8 cellular contexts compared by ENCODE assay signal in genomic region chr14:23120405-23121251, GRCh38. TPM values are rescaled to one million over a fixed set of nuclear protein-coding genes. Genes with fewer than 3 reads are reported as not detected.
DNase-seq lines count a peak whose midpoint lies in the region; ATAC-seq and TF ChIP-seq lines count a peak whose summit lies in the region.

No MANE protein-coding gene starts in this region.

- peaks cover 54% of the 10 kb centered on the region for H3K4me1 Mint-ChIP-seq in GM23338
- peaks cover 12 to 15% of the 10 kb centered on the region in 2 donors for H3K4me1 Mint-ChIP-seq in natural killer cell treated with Interleukin-12 subunit alpha and Interleukin-12 subunit beta and Interleukin-15 and Interleukin-18, amount 100 ng/mL, for 72 hours (ENCODE audit: low read depth in 2 of 2)

- no peak overlapping the region for H3K27ac ChIP-seq in GM23338 (ENCODE audit: low read depth)
- peak overlapping the region; percentile 56; the same call in 1 of the 2 replicates for H3K27ac ChIP-seq in MM.1S (ENCODE audit: low read length)
- no peak overlapping the region for H3K27ac ChIP-seq in fibroblast of lung (ENCODE audit: insufficient read depth, low read length)

- H3K9me3 ChIP-seq in MM.1S (replicated peaks; ENCODE audit: insufficient read depth, low read length) (no peaks in the 10 kb centered on the region), fibroblast of lung (ENCODE audit: control insufficient read depth, insufficient read depth, low read depth, low read length) (no peaks in the 10 kb centered on the region)

- no peaks in the 10 kb centered on the region; the same call in 1 of the 3 replicates for H3K36me3 Mint-ChIP-seq in GM23338 (ENCODE audit: low read depth)
- H3K36me3 Mint-ChIP-seq in natural killer cell treated with Interleukin-12 subunit alpha and Interleukin-12 subunit beta and Interleukin-15 and Interleukin-18, amount 100 ng/mL, for 72 hours, result no peaks in the 10 kb centered on the region

- H3F3A ChIP-seq in GM23338 (replicated peaks; ENCODE audit: low read depth), result no peaks in the 10 kb centered on the region; the same call in 1 of the 2 replicates
- H3F3A ChIP-seq in MM.1S (ENCODE audit: insufficient read depth, low read length), result peaks cover 5% of the 10 kb centered on the region; the same call in 1 of the 2 replicates

- no peak overlapping the region for H3K4me3 ChIP-seq in GM23338
- peak overlapping the region; percentile 24; the same call in 1 of the 2 replicates for H3K4me3 ChIP-seq in MM.1S (ENCODE audit: low read length)
- H3K4me3 ChIP-seq in fibroblast of lung (replicated peaks in 1 of 4; ENCODE audit: control extremely low read depth in 1 of 4, insufficient read depth in 1 of 4, low read depth in 3 of 4, low read length in 4 of 4), result no peak overlapping the region

- H3K36me3 ChIP-seq in GM23338 (ENCODE audit: insufficient read depth), result no peaks in the 10 kb centered on the region
- no peaks in the 10 kb centered on the region for H3K36me3 ChIP-seq in MM.1S (replicated peaks; ENCODE audit: insufficient read depth, low read length)
- H3K36me3 ChIP-seq in fibroblast of lung (ENCODE audit: control insufficient read depth, insufficient read depth, low read length), result no peaks in the 10 kb centered on the region

- H3K4me2 ChIP-seq in GM23338 (no peak overlapping the region), MM.1S (ENCODE audit: low read depth, low read length) (peak overlapping the region; percentile 83), fibroblast of lung (ENCODE audit: extremely low read depth, insufficient read depth, low read length) (no peak overlapping the region)

- TF ChIP-seq CTCF in GM23338 (conservative IDR thresholded peaks at IDR 0.05; ENCODE audit: low read depth in 2 of 2), result peak; percentile 100
- peak; percentile 96 for TF ChIP-seq CTCF in MM.1S (IDR thresholded peaks at IDR 0.05; ENCODE audit: low read length)
- peak; percentile 100 for TF ChIP-seq CTCF in fibroblast of lung (conservative IDR thresholded peaks at IDR 0.05 in 1 of 2, IDR thresholded peaks at IDR 0.05 in 1 of 2; ENCODE audit: low read depth in 1 of 2, low read length in 2 of 2)

- peak; percentile 68 for DNase-seq in DMS153 treated with DMSO at 0.1 percent for 48 hours (lab: John Stamatoyannopoulos, UW; ENCODE audit: unreplicated experiment)
- peak; percentile 95 for DNase-seq in GM23338 (ENCODE audit: low spot score)
- peak; percentile 71 for DNase-seq in MM.1S
- peak; percentile 82 for DNase-seq in RPMI8226
- peak; percentile 48 to 60 for DNase-seq in activated T-helper 1 cell treated with anti-CD3 and anti-CD28 coated beads, Interleukin-2, amount 50 U/mL, for 16 hours (ENCODE audit: low read depth in 1 of 2, low spot score in 1 of 2)
- peak; percentile 70 to 85 for DNase-seq in fibroblast of lung (ENCODE audit: low read depth in 2 of 2)
- peak; percentile 87 for DNase-seq in natural killer cell treated with Interleukin-12 subunit alpha and Interleukin-12 subunit beta and Interleukin-15 and Interleukin-18, amount 100 ng/mL, for 72 hours (ENCODE audit: low spot score)
- DNase-seq in stimulated activated naive CD4-positive, alpha-beta T cell treated with Interleukin-2 at 50 U/mL for 16 hours (lab: John Stamatoyannopoulos, UW), result peak; percentile 72

- H3K9me3 Mint-ChIP-seq in GM23338, result no peaks in the 10 kb centered on the region; the same call in 2 of the 3 replicates
- H3K9me3 Mint-ChIP-seq in natural killer cell treated with Interleukin-12 subunit alpha and Interleukin-12 subunit beta and Interleukin-15 and Interleukin-18, amount 100 ng/mL, for 72 hours, result no peaks in the 10 kb centered on the region

- H3K27ac Mint-ChIP-seq in GM23338, result 0 out of 2 replicates have a peak overlapping the region, but pooled peaks have one; percentile 40
- peak overlapping the region; percentile 22 to 67 for H3K27ac Mint-ChIP-seq in natural killer cell treated with Interleukin-12 subunit alpha and Interleukin-12 subunit beta and Interleukin-15 and Interleukin-18, amount 100 ng/mL, for 72 hours

- no peaks in the 10 kb centered on the region for H3K27me3 ChIP-seq in GM23338 (ENCODE audit: insufficient read depth)
- no peaks in the 10 kb centered on the region for H3K27me3 ChIP-seq in MM.1S (replicated peaks; ENCODE audit: insufficient read depth, low read length)
- H3K27me3 ChIP-seq in fibroblast of lung (ENCODE audit: control insufficient read depth, insufficient read depth, low read length), result no peaks in the 10 kb centered on the region

- H4K20me1 ChIP-seq in GM23338 (replicated peaks; ENCODE audit: insufficient read depth) (no peaks in the 10 kb centered on the region), MM.1S (ENCODE audit: insufficient read depth, low read length) (no peaks in the 10 kb centered on the region), fibroblast of lung (ENCODE audit: control insufficient read depth, extremely low read depth, insufficient read depth, low read length) (no peaks in the 10 kb centered on the region)

- H3K9me2 ChIP-seq in GM23338 (ENCODE audit: insufficient read depth), result no peaks in the 10 kb centered on the region
- H3K9me2 ChIP-seq in MM.1S (replicated peaks; ENCODE audit: insufficient read depth, low read length), result no peaks in the 10 kb centered on the region

- peaks cover 21% of the 10 kb centered on the region for H3K27me3 Mint-ChIP-seq in GM23338 (ENCODE audit: insufficient read depth, low read depth, poor library complexity)
- H3K27me3 Mint-ChIP-seq in natural killer cell treated with Interleukin-12 subunit alpha and Interleukin-12 subunit beta and Interleukin-15 and Interleukin-18, amount 100 ng/mL, for 72 hours, result peaks cover 0 to 3% of the 10 kb centered on the region in 2 donors

- peak; percentile 87 for ATAC-seq in GM23338
- peak; percentile 86 to 93 for ATAC-seq in natural killer cell treated with Interleukin-12 subunit alpha and Interleukin-12 subunit beta and Interleukin-15 and Interleukin-18, amount 100 ng/mL, for 72 hours

- H3K9ac ChIP-seq in MM.1S (ENCODE audit: low read length) (peak overlapping the region; percentile 25; the same call in 1 of the 2 replicates), fibroblast of lung (ENCODE audit: insufficient read depth, low read length) (no peak overlapping the region)

- peak overlapping the region; percentile 24; the same call in 1 of the 3 replicates for H3K4me3 Mint-ChIP-seq in GM23338
- peak overlapping the region; percentile 60 for H3K4me3 Mint-ChIP-seq in natural killer cell treated with Interleukin-12 subunit alpha and Interleukin-12 subunit beta and Interleukin-15 and Interleukin-18, amount 100 ng/mL, for 72 hours

- no peaks in the 10 kb centered on the region for H3K79me2 ChIP-seq in GM23338 (replicated peaks; ENCODE audit: insufficient read depth)
- no peaks in the 10 kb centered on the region for H3K79me2 ChIP-seq in MM.1S (ENCODE audit: low read length)
- H3K79me2 ChIP-seq in fibroblast of lung (ENCODE audit: control insufficient read depth, insufficient read depth, low read length), result no peaks in the 10 kb centered on the region

- peaks cover 39% of the 10 kb centered on the region for H3K4me1 ChIP-seq in GM23338 (ENCODE audit: insufficient read depth)
- peaks cover 11% of the 10 kb centered on the region for H3K4me1 ChIP-seq in MM.1S (ENCODE audit: low read length)
- H3K4me1 ChIP-seq in fibroblast of lung (ENCODE audit: control insufficient read depth, extremely low read depth, insufficient read depth, low read length), result peaks cover 4% of the 10 kb centered on the region

- no peak overlapping the region for H2AFZ ChIP-seq in GM23338
- 0 out of 2 replicates have a peak overlapping the region, but pooled peaks have one; percentile 35 for H2AFZ ChIP-seq in MM.1S (ENCODE audit: low read length)
- no peak overlapping the region for H2AFZ ChIP-seq in fibroblast of lung (ENCODE audit: low read length)

TF ChIP-seq in GM23338, 12 proteins besides CTCF, POLR2A, EP300 and RAD21 (continues in another document):
- no peak for TF ChIP-seq NANOG (IDR thresholded peaks at IDR 0.05; ENCODE audit: borderline replicate concordance)
- no peak for TF ChIP-seq POLR2AphosphoS5 (IDR thresholded peaks at IDR 0.05; ENCODE audit: low read depth)
- no peak for TF ChIP-seq EZH2 (IDR thresholded peaks at IDR 0.05; ENCODE audit: low read depth, unreplicated experiment)
- TF ChIP-seq EZH2phosphoT487 (IDR thresholded peaks at IDR 0.05; ENCODE audit: unreplicated experiment), result no peak

RNA-seq across cellular contexts. Expression of gene CEBPE, which starts 1.6 kb away (rescaled TPM):
- total RNA-seq in GM23338 (2014; rRNA removed; shearing (Covaris generic)), result not detected in 2 replicates
- polyA plus RNA-seq in GM23338 (2016; fragmentation: Nextera tagmentation; extraction: Ambion mirVana) (not detected in 2 replicates), fibroblast of lung (not detected in 2 replicates)
- total RNA-seq in fibroblast of lung, result not detected in 2 replicates
- polyA plus RNA-seq in fibroblast of lung (2012), result not detected in 2 replicates
- polyA minus RNA-seq in fibroblast of lung (ENCODE audit: low replicate concordance), result not detected in 2 replicates
- not detected for total RNA-seq in natural killer cell treated with Interleukin-12 subunit alpha and Interleukin-12 subunit beta and Interleukin-15 and Interleukin-18, amount 100 ng/mL, for 72 hours

RNA-seq across cellular contexts. Expression of gene CIROP, which starts 15.8 kb away (rescaled TPM):
- not detected in 2 replicates for total RNA-seq in GM23338 (2014; rRNA removed; shearing (Covaris generic))
- polyA plus RNA-seq in GM23338 (2016; fragmentation: Nextera tagmentation; extraction: Ambion mirVana) (not detected in 2 replicates), fibroblast of lung (0.09 and 0.61 TPM in 2 replicates)
- total RNA-seq in fibroblast of lung, result 0.17 and 1.0 TPM in 2 replicates
- 0.05 and 0.44 TPM in 2 replicates for polyA plus RNA-seq in fibroblast of lung (2012)
- 0.59 TPM in 1 of 2 replicates, not detected in the other for polyA minus RNA-seq in fibroblast of lung (ENCODE audit: low replicate concordance)
- total RNA-seq in natural killer cell treated with Interleukin-12 subunit alpha and Interleukin-12 subunit beta and Interleukin-15 and Interleukin-18, amount 100 ng/mL, for 72 hours, result not detected

RNA-seq across cellular contexts. Expression of gene C14orf119, which starts 25.3 kb away (rescaled TPM):
- 49.4 and 57.4 TPM in 2 replicates for total RNA-seq in GM23338 (2014; rRNA removed; shearing (Covaris generic))
- 114 and 118 TPM in 2 replicates for polyA plus RNA-seq in GM23338 (2016; fragmentation: Nextera tagmentation; extraction: Ambion mirVana)
- total RNA-seq in fibroblast of lung, result 55.0 and 60.4 TPM in 2 replicates
- 96.5 and 115 TPM in 2 replicates for polyA plus RNA-seq in fibroblast of lung
- 88.5 and 104 TPM in 2 replicates for polyA plus RNA-seq in fibroblast of lung (2012)
- polyA minus RNA-seq in fibroblast of lung (ENCODE audit: low replicate concordance), result 89.5 and 118 TPM in 2 replicates
- 10 to 100 TPM; 41.2 to 55.2 TPM for total RNA-seq in natural killer cell treated with Interleukin-12 subunit alpha and Interleukin-12 subunit beta and Interleukin-15 and Interleukin-18, amount 100 ng/mL, for 72 hours

RNA-seq across cellular contexts. Expression of gene ACIN1, which starts 25.7 kb away (rescaled TPM):
- 169 and 172 TPM in 2 replicates for total RNA-seq in GM23338 (2014; rRNA removed; shearing (Covaris generic))
- 73.6 and 76.1 TPM in 2 replicates for polyA plus RNA-seq in GM23338 (2016; fragmentation: Nextera tagmentation; extraction: Ambion mirVana)
- total RNA-seq in fibroblast of lung, result 58.3 and 75.1 TPM in 2 replicates
- polyA plus RNA-seq in fibroblast of lung, result 94.0 and 101 TPM in 2 replicates
- 83.2 and 87.5 TPM in 2 replicates for polyA plus RNA-seq in fibroblast of lung (2012)
- polyA minus RNA-seq in fibroblast of lung (ENCODE audit: low replicate concordance), result 66.3 and 73.4 TPM in 2 replicates
- 100 to 1,000 TPM; 186 to 250 TPM for total RNA-seq in natural killer cell treated with Interleukin-12 subunit alpha and Interleukin-12 subunit beta and Interleukin-15 and Interleukin-18, amount 100 ng/mL, for 72 hours
